8 cellular contexts compared by ENCODE assay signal in genomic region chr11:46896719-46897406, GRCh38. TPM values are rescaled to one million over a fixed set of nuclear protein-coding genes. Genes with fewer than 3 reads are reported as not detected.
DNase-seq lines count a peak whose midpoint lies in the region; ATAC-seq, FAIRE-seq and TF ChIP-seq lines count a peak whose summit lies in the region.

No MANE protein-coding gene starts in this region.

- DNase-seq in DMS53 (lab: John Stamatoyannopoulos, UW) (peak; percentile 78), HuH-7 (ENCODE audit: low spot score) (peak; percentile 53), RCC 7860 (ENCODE audit: low spot score) (peak; percentile 29), fibroblast of peridontal ligament (ENCODE audit: extremely low read depth) (peak; percentile 50), left lobe of liver (ENCODE audit: low spot score) (no peak), spleen (no peak), frontal cortex (ENCODE audit: low spot score in 2 of 2) (no peak)

- no peaks in the 10 kb centered on the region for H3K27me3 ChIP-seq in spleen (replicated peaks in 1 of 7)

- no peak for TF ChIP-seq POLR2A in spleen (IDR thresholded peaks at IDR 0.05)

- intact Hi-C loops in spleen (cut with DNase I; ENCODE audit: low total_unique reads): no loop called here

- H3K36me3 ChIP-seq in spleen: no peaks in the 10 kb centered on the region

- H3K4me1 ChIP-seq in spleen: peaks cover 0 to 8% (median 2%) of the 10 kb centered on the region in 6 donors

- H3K27ac ChIP-seq in spleen: peak overlapping the region in 4 of 8 donors; percentile 4 to 33 (median 30)

- no peak overlapping the region for H3K4me3 ChIP-seq in spleen

- no peaks in the 10 kb centered on the region for H3K9me3 ChIP-seq in spleen

- WGBS in spleen, 5 donors: 82 to 96% (median 91%) methylated on average over 10 of the region's 10 CpGs

- ATAC-seq in left lobe of liver (no peak), HG02938 (IDR thresholded peaks at IDR 0.05; ENCODE audit: unreplicated experiment) (no peak)

- FAIRE-seq in RCC 7860 (lab: Jason Lieb, UNC) (no peak), frontal cortex (lab: Jason Lieb, UNC) (no peak)

- TF ChIP-seq CTCF in spleen (IDR thresholded peaks at IDR 0.05 in 8 of 11, conservative IDR thresholded peaks at IDR 0.05 in 3 of 11): peak in 3 of 11 experiments; percentile 7 to 15 (median 8)

RNA-seq across cellular contexts. Expression of gene LRP4, which starts 21.5 kb away (rescaled TPM):
- total RNA-seq in left lobe of liver (0.50 TPM), spleen (10 to 100 TPM; 13.2 to 30.7 (median 23.9) TPM), frontal cortex (4.1 TPM)
- polyA plus RNA-seq in spleen: 1 to 10 TPM in 2 of 3 donors, under 1 TPM in 1; 0.88 to 7.0 (median 3.6) TPM

RNA-seq across cellular contexts. Expression of gene CSTPP1, which starts 39.7 kb away (rescaled TPM):
- 4.1 TPM for total RNA-seq in left lobe of liver
- total RNA-seq in spleen: 10 to 100 TPM; 10.9 to 23.0 (median 16.2) TPM
- 10 to 100 TPM in 1 of 3 donors, 1 to 10 TPM in 2; 8.6 to 10.8 (median 9.8) TPM for polyA plus RNA-seq in spleen
- 46.5 TPM for total RNA-seq in frontal cortex

RNA-seq across cellular contexts. Expression of gene CKAP5, which starts 50.8 kb away (rescaled TPM):
- total RNA-seq in left lobe of liver (19.5 TPM), spleen (10 to 100 TPM; 32.8 to 55.4 (median 46.0) TPM), frontal cortex (196 TPM)
- 1 to 10 TPM; 6.5 to 8.5 (median 7.9) TPM for polyA plus RNA-seq in spleen

Comparison
In these comparisons a context has a peak if more than half of its experiments do, and no peak if none do; other contexts are left out.
1. DNase-seq: peak in DMS53 (single experiment), HuH-7 (single experiment), RCC 7860 (single experiment) and fibroblast of peridontal ligament (single experiment); none in left lobe of liver (single experiment), spleen (single experiment) and frontal cortex (0 of 2).